ENCODE assay signal across 1 cellular context in the genomic region with DNA sequence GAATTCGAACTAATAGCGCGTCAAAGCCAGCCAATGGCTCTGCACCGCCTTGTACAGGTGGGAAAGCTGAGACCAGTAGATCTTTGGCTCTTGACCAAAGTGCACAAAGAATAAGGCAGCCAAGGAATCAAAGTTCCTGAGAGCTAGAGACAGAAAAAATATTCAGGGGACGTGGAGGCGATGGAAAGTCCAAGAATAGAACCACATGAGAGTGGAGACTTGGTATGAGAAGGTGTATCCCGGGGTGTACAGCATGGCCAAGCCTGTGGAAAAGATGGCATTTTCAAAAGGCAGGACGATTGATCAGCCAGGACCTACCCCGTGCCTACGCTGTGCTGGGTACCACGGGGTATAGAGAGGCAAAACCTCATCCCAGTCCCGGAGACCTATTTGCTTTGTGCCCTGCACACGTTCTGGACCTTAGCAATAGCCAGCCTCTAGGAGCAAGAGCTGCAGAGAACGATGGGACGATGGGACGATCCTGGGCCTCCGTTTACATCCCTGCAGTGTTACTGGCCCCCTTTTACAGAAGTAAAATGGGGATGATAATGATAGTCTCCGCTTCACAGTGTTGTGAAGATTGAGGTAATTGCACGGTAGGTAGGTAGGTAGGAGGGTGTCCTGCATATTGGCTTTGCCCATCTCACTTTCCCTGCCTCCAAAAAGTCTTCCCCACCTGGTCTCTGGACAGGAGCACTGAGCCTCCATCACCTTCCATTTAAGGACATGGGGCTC.
A peak's percentile ranks its signal among the peaks of the same experiment; 100 is the strongest.
TF ChIP-seq lines count a peak whose summit lies in the region.

No MANE protein-coding gene starts in this region.

TF ChIP-seq in GM12878, 131 proteins besides CTCF, POLR2A, EP300 and RAD21:
- TF ChIP-seq, protein P1, sequence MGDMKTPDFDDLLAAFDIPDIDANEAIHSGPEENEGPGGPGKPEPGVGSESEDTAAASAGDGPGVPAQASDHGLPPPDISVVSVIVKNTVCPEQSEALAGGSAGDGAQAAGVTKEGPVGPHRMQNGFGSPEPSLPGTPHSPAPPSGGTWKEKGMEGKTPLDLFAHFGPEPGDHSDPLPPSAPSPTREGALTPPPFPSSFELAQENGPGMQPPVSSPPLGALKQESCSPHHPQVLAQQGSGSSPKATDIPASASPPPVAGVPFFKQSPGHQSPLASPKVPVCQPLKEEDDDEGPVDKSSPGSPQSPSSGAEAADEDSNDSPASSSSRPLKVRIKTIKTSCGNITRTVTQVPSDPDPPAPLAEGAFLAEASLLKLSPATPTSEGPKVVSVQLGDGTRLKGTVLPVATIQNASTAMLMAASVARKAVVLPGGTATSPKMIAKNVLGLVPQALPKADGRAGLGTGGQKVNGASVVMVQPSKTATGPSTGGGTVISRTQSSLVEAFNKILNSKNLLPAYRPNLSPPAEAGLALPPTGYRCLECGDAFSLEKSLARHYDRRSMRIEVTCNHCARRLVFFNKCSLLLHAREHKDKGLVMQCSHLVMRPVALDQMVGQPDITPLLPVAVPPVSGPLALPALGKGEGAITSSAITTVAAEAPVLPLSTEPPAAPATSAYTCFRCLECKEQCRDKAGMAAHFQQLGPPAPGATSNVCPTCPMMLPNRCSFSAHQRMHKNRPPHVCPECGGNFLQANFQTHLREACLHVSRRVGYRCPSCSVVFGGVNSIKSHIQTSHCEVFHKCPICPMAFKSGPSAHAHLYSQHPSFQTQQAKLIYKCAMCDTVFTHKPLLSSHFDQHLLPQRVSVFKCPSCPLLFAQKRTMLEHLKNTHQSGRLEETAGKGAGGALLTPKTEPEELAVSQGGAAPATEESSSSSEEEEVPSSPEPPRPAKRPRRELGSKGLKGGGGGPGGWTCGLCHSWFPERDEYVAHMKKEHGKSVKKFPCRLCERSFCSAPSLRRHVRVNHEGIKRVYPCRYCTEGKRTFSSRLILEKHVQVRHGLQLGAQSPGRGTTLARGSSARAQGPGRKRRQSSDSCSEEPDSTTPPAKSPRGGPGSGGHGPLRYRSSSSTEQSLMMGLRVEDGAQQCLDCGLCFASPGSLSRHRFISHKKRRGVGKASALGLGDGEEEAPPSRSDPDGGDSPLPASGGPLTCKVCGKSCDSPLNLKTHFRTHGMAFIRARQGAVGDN (IDR thresholded peaks at IDR 0.05) = peak; percentile 48; the same call in 1 of the 2 replicates
- TF ChIP-seq SMAD1 (IDR thresholded peaks at IDR 0.05; ENCODE audit: low read depth, partially characterized antibody) (peak; percentile 35), PML (IDR thresholded peaks at IDR 0.05; ENCODE audit: low read length) (peak; percentile 81; the same call in 1 of the 2 replicates), GABPA (IDR thresholded peaks at IDR 0.05; ENCODE audit: low read depth) (no peak), RCOR1 (conservative IDR thresholded peaks at IDR 0.05; ENCODE audit: low read depth, low read length) (0 out of 2 replicates have a peak, but pooled peaks have one; percentile 44), BHLHE40 (IDR thresholded peaks at IDR 0.05; ENCODE audit: borderline replicate concordance in 1 of 2, low read depth in 2 of 2, low read length in 1 of 2) (0 out of 4 replicates have a peak, but pooled peaks of 1 of the 2 experiments have one; percentile 27), SMARCA5 (IDR thresholded peaks at IDR 0.05) (0 out of 2 replicates have a peak, but pooled peaks have one; percentile 23), RAD51 (IDR thresholded peaks at IDR 0.05) (peak; percentile 85), BMI1 (IDR thresholded peaks at IDR 0.05; ENCODE audit: borderline replicate concordance) (0 out of 2 replicates have a peak, but pooled peaks have one; percentile 13), POU2F2 (IDR thresholded peaks at IDR 0.05; ENCODE audit: borderline replicate concordance, low read depth, low read length) (no peak)
